ENCODE assay signal across 8 cellular contexts in genomic region chr11:124674168-124674517, GRCh38.
DNase-seq lines count a peak whose midpoint lies in the region; ATAC-seq and TF ChIP-seq lines count a peak whose summit lies in the region.

No MANE protein-coding gene starts in this region.

- H3K9ac ChIP-seq in rectal smooth muscle tissue (ENCODE audit: low read length), result no peak overlapping the region

- DNase-seq in GM12865 (ENCODE audit: low read depth) (no peak), fibroblast of peridontal ligament (ENCODE audit: extremely low read depth) (peak; percentile 13), NOMO-1 treated with DMSO at 0.1 percent for 48 hours (lab: John Stamatoyannopoulos, UW; ENCODE audit: unreplicated experiment) (no peak)
- no peak for DNase-seq in stimulated activated CD4-positive, alpha-beta T cell treated with anti-CD3 and anti-CD28 coated beads, Interleukin-2, amount 100 ng/mL, for 24 hours
- no peak for DNase-seq in activated CD4-positive, alpha-beta T cell treated with anti-CD3 and anti-CD28 coated beads, Interleukin-2, amount 50 U/mL, for 4 hours

- H3K4me3 ChIP-seq in GM12865 (ENCODE audit: low read depth, low read length), result peak overlapping the region; percentile 77
- H3K4me3 ChIP-seq in rectal smooth muscle tissue (ENCODE audit: low read length), result peak overlapping the region; percentile 77

- peak overlapping the region; percentile 71 for H3K27ac ChIP-seq in rectal smooth muscle tissue (ENCODE audit: low read depth, low read length)

- H3K36me3 ChIP-seq in rectal smooth muscle tissue (ENCODE audit: control insufficient read depth, insufficient read depth, low read length), result no peaks in the 10 kb centered on the region

- no peaks in the 10 kb centered on the region for H3K27me3 ChIP-seq in rectal smooth muscle tissue (ENCODE audit: control insufficient read depth, insufficient read depth, low read length)

- no peak for TF ChIP-seq CTCF in GM12865 (IDR thresholded peaks at IDR 0.05; ENCODE audit: insufficient read depth, low read depth, low read length, missing control alignments)

- peak; percentile 22 for ATAC-seq in SK-N-SH treated with all-trans-retinoic acid at 6 μM for 48 hours
- no peak for ATAC-seq in GM21528 (IDR thresholded peaks at IDR 0.05; ENCODE audit: low FRiP score, unreplicated experiment)

- peaks cover 2% of the 10 kb centered on the region for H3K4me1 ChIP-seq in rectal smooth muscle tissue (ENCODE audit: control insufficient read depth, insufficient read depth, low read length)

TF ChIP-seq in SK-N-SH treated with all-trans-retinoic acid at 6 μM for 48 hours, 23 proteins besides CTCF, POLR2A, EP300 and RAD21:
- TF ChIP-seq CSDC2 (CRISPR knock-in tag; IDR thresholded peaks at IDR 0.05) (0 out of 2 replicates have a peak, but pooled peaks have one; percentile 44), ZFP3 (CRISPR knock-in tag; IDR thresholded peaks at IDR 0.05) (peak; percentile 88), GLIS3 (CRISPR knock-in tag; IDR thresholded peaks at IDR 0.05) (no peak)
